In the genomic region with DNA sequence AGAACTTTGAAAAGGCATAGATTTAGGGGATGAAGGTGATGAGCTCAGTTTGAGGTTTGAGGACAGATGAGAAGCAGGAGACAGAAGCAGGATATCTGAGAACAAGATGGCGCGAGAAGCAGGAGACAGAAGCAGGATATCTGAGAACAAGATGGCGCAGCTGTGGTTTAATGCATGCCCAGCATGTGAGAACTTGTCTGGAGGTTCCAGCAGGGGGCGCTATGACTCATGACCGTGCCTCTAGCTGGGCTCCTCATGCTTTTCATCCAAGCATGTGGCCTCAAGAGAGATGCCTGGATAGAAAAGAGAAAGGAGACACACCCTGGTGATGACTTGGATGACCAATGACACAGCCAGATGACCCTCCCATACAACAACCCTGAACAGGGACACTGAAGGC, we compare ENCODE assay signal across 1 cellular context.
A peak's percentile ranks its signal among the peaks of the same experiment; 100 is the strongest.
TF ChIP-seq lines count a peak whose summit lies in the region.

No MANE protein-coding gene starts in this region.

TF ChIP-seq in K562, 482 proteins besides CTCF, POLR2A, EP300 and RAD21:
- TF ChIP-seq YY1 (IDR thresholded peaks at IDR 0.05; ENCODE audit: borderline replicate concordance in 1 of 3, control insufficient read depth in 1 of 3, extremely low read depth in 1 of 3, insufficient read depth in 3 of 3, insufficient read length in 1 of 3, insufficient replicate concordance in 2 of 3, low read depth in 1 of 3, low read length in 2 of 3) = peak in 1 of 3 experiments; percentile 21
